ENCODE assay signal across 2 cellular contexts in genomic region chr10:28710227-28710889, GRCh38.
TF ChIP-seq lines count a peak whose summit lies in the region.

No MANE protein-coding gene starts in this region.

TF ChIP-seq in A549, 52 proteins besides CTCF, POLR2A, EP300 and RAD21:
- TF ChIP-seq EHF (CRISPR knock-in tag; IDR thresholded peaks at IDR 0.05) (no peak), TP53 (CRISPR knock-in tag; IDR thresholded peaks at IDR 0.05) (no peak), ZSCAN20 (CRISPR knock-in tag; IDR thresholded peaks at IDR 0.05) (no peak), ZNF302 (CRISPR knock-in tag; IDR thresholded peaks at IDR 0.05) (no peak), CHD2 (IDR thresholded peaks at IDR 0.05; ENCODE audit: low read length, partially characterized antibody) (no peak), SMC3 (IDR thresholded peaks at IDR 0.05) (no peak), PHF8 (IDR thresholded peaks at IDR 0.05; ENCODE audit: borderline replicate concordance, low read depth) (no peak), RFX5 (IDR thresholded peaks at IDR 0.05) (no peak), ZFP36 (IDR thresholded peaks at IDR 0.05; ENCODE audit: borderline replicate concordance, partially characterized antibody) (no peak), MAFK (IDR thresholded peaks at IDR 0.05; ENCODE audit: partially characterized antibody) (no peak), REST (IDR thresholded peaks at IDR 0.05) (no peak), KDM1A (IDR thresholded peaks at IDR 0.05; ENCODE audit: low read depth) (no peak), HOXB13 (CRISPR knock-in tag; IDR thresholded peaks at IDR 0.05; ENCODE audit: low read depth) (no peak), NPAS2 (CRISPR knock-in tag; IDR thresholded peaks at IDR 0.05; ENCODE audit: borderline replicate concordance) (no peak), KDM5A (IDR thresholded peaks at IDR 0.05) (no peak), CBX2 (IDR thresholded peaks at IDR 0.05; ENCODE audit: borderline replicate concordance, low read depth) (no peak)
- TF ChIP-seq, protein P1, sequence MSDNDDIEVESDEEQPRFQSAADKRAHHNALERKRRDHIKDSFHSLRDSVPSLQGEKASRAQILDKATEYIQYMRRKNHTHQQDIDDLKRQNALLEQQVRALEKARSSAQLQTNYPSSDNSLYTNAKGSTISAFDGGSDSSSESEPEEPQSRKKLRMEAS (IDR thresholded peaks at IDR 0.05) = no peak
- TF ChIP-seq, protein P2, sequence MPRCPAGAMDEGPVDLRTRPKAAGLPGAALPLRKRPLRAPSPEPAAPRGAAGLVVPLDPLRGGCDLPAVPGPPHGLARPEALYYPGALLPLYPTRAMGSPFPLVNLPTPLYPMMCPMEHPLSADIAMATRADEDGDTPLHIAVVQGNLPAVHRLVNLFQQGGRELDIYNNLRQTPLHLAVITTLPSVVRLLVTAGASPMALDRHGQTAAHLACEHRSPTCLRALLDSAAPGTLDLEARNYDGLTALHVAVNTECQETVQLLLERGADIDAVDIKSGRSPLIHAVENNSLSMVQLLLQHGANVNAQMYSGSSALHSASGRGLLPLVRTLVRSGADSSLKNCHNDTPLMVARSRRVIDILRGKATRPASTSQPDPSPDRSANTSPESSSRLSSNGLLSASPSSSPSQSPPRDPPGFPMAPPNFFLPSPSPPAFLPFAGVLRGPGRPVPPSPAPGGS (IDR thresholded peaks at IDR 0.05) = no peak
- TF ChIP-seq, protein P3, sequence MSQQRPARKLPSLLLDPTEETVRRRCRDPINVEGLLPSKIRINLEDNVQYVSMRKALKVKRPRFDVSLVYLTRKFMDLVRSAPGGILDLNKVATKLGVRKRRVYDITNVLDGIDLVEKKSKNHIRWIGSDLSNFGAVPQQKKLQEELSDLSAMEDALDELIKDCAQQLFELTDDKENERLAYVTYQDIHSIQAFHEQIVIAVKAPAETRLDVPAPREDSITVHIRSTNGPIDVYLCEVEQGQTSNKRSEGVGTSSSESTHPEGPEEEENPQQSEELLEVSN (IDR thresholded peaks at IDR 0.05; ENCODE audit: borderline replicate concordance, low read depth) = no peak

TF ChIP-seq in K562, 482 proteins besides CTCF, POLR2A, EP300 and RAD21:
- TF ChIP-seq EZH2 (IDR thresholded peaks at IDR 0.05; ENCODE audit: borderline replicate concordance, low read depth, low read length) (no peak), ZNF324 (CRISPR knock-in tag; IDR thresholded peaks at IDR 0.05) (no peak), PATZ1 (CRISPR knock-in tag; IDR thresholded peaks at IDR 0.05; ENCODE audit: borderline replicate concordance) (no peak)
TF ChIP-seq in K562: peak in this region for 0.
